In the genomic region with DNA sequence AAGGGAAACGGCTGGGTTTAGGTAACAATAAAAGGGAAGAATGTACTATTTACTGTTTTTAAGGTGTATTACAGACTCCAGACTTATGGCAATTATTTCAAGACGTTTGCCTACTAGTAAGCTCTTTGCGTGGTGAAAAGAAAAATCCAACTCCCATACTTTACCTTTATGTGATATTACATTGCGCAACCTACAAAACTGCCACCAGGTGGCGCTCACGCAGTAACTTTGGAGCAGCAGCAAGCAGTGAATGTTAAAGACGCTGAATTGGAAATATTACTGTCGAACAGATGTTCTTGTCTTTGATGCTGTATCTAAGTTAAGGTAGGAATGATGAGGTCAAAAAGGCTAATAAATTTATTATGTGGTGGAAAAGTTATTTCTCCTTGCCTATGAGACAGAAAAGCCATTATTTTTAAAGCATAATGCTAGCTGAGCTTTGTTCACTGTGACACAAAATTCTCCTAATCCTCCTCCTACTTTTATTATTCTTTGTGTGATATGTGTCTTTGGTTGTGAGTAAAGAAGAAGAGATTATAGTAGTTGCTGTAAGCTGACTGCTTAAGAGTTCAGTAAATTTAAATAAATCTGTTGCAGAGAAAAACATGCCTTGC, we compare ENCODE assay signal across 8 cellular contexts.
DNase-seq lines count a peak whose midpoint lies in the region; ATAC-seq and TF ChIP-seq lines count a peak whose summit lies in the region.

No MANE protein-coding gene starts in this region.

- no peaks in the 10 kb centered on the region for H3K36me3 ChIP-seq in breast epithelium
- H3K36me3 ChIP-seq in kidney epithelial cell (ENCODE audit: control insufficient read depth, insufficient read depth, low read length): no peaks in the 10 kb centered on the region

- DNase-seq in ACHN (peak; percentile 63), GM13977 (ENCODE audit: low spot score) (peak; percentile 52), NCI-H1436 treated with DMSO at 0.1 percent for 48 hours (lab: John Stamatoyannopoulos, UW) (peak; percentile 20), UCSD-AML1 (lab: John Stamatoyannopoulos, UW; ENCODE audit: unreplicated experiment) (peak; percentile 57), breast epithelium (ENCODE audit: low spot score in 2 of 2) (peak; percentile 67 to 82), kidney epithelial cell (ENCODE audit: low read depth) (peak; percentile 34)
- peak; percentile 74 to 78 for DNase-seq in stimulated activated CD4-positive, alpha-beta T cell treated with anti-CD3 and anti-CD28 coated beads, Interleukin-2, amount 100 ng/mL, for 24 hours

- no peaks in the 10 kb centered on the region for H3K4me1 ChIP-seq in breast epithelium

- H3K27me3 ChIP-seq in breast epithelium (peaks cover 0 to 5% of the 10 kb centered on the region in 2 donors), kidney epithelial cell (ENCODE audit: control insufficient read depth, insufficient read depth, low read length) (peaks cover 2% of the 10 kb centered on the region)

- H3K9me3 ChIP-seq in breast epithelium: no peaks in the 10 kb centered on the region

- no peak overlapping the region for H3K27ac ChIP-seq in breast epithelium

- no peak for TF ChIP-seq POLR2A in breast epithelium (IDR thresholded peaks at IDR 0.05)

- H3K4me3 ChIP-seq in breast epithelium (no peak overlapping the region), kidney epithelial cell (ENCODE audit: low read depth, low read length) (no peak overlapping the region)

- in situ Hi-C loops in ACHN (cut with HindIII; ENCODE audit: low pct_ligation_motif_present, low pct_unique_long_range_greater_than_20kb, low sequenced_read_pairs) (no loop called here), GM13977 (cut with MboI; ENCODE audit: low pct_unique_long_range_greater_than_20kb, low sequenced_read_pairs, unreplicated experiment) (no loop called here)

- intact Hi-C loops in breast epithelium (cut with DNase I; ENCODE audit: low total_unique reads): no loop called here

- ATAC-seq in HG02840 (IDR thresholded peaks at IDR 0.05; ENCODE audit: low FRiP score, unreplicated experiment): peak; percentile 76

- TF ChIP-seq CTCF in GM13977 (IDR thresholded peaks at IDR 0.05; ENCODE audit: extremely low read depth, insufficient read depth, missing control alignments): peak; percentile 85
- TF ChIP-seq CTCF in breast epithelium (IDR thresholded peaks at IDR 0.05): peak; percentile 44 to 85 (median 62)
- TF ChIP-seq CTCF in kidney epithelial cell (IDR thresholded peaks at IDR 0.05; ENCODE audit: insufficient read depth, low read length, poor library complexity, severe bottlenecking): peak; percentile 78

Comparison
In these comparisons a context has a peak if more than half of its experiments do, and no peak if none do; other contexts are left out.
1. DNase-seq: peak in every context shown above with its lines; median percentile 76 in stimulated activated CD4-positive, alpha-beta T cell treated with anti-CD3 and anti-CD28 coated beads, Interleukin-2, amount 100 ng/mL, for 24 hours; 74 in breast epithelium; 63 in ACHN; 57 in UCSD-AML1; 52 in GM13977; 34 in kidney epithelial cell; 20 in NCI-H1436 treated with DMSO at 0.1 percent for 48 hours.